In genomic region chr1:25715888-25716287, GRCh38 we compare ENCODE assay signal across 1 cellular context.
TF ChIP-seq lines count a peak whose summit lies in the region.

No MANE protein-coding gene starts in this region.

TF ChIP-seq in H1, 55 proteins besides CTCF, POLR2A, EP300 and RAD21 (continued from another document):
- TF ChIP-seq GABPA (IDR thresholded peaks at IDR 0.05; ENCODE audit: borderline replicate concordance, insufficient read depth, low read length) (no peak), KDM1A (IDR thresholded peaks at IDR 0.05; ENCODE audit: borderline replicate concordance, low read length) (peak; percentile 83; the same call in 1 of the 2 replicates), POLR2AphosphoS5 (IDR thresholded peaks at IDR 0.05; ENCODE audit: low read depth, low read length) (no peak), SP1 (IDR thresholded peaks at IDR 0.05; ENCODE audit: low read depth, low read length) (0 out of 2 replicates have a peak, but pooled peaks have one; percentile 28), SIRT6 (IDR thresholded peaks at IDR 0.05; ENCODE audit: low read length) (no peak), CHD2 (IDR thresholded peaks at IDR 0.05; ENCODE audit: low read length) (0 out of 2 replicates have a peak, but pooled peaks have one; percentile 19), CREB1 (IDR thresholded peaks at IDR 0.05) (no peak), MAX (IDR thresholded peaks at IDR 0.05) (peak; percentile 83), YY1 (IDR thresholded peaks at IDR 0.05; ENCODE audit: low read depth, low read length) (no peak), SIN3A (conservative IDR thresholded peaks at IDR 0.05 in 1 of 2, IDR thresholded peaks at IDR 0.05 in 1 of 2; ENCODE audit: low read depth in 1 of 2, low read length in 2 of 2) (no peak), SIX5 (IDR thresholded peaks at IDR 0.05; ENCODE audit: low read depth, low read length) (peak; percentile 67)
